1 cellular context compared by ENCODE assay signal in the genomic region with DNA sequence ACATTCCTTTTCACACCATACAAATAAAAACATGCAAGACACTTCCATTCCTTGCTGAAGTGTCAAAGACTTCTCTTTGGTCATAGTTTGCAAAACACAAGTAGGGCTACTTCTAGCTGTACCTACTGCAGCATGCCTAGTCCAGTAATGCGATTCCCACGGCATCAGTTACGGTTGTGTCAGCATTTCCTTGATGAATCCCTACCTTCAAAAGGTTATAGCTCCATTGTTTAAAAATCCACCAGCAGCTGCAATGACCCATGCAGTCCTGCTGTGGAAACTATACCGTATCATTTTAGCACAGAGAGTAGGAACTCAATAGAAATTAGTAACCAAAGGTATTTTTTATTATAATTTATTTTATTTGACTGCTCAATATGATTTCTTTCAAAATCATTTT.
TF ChIP-seq lines count a peak whose summit lies in the region.

No MANE protein-coding gene starts in this region.

TF ChIP-seq in WTC11, 78 proteins besides CTCF, POLR2A, EP300 and RAD21 (continued from another document):
- TF ChIP-seq, protein P1, sequence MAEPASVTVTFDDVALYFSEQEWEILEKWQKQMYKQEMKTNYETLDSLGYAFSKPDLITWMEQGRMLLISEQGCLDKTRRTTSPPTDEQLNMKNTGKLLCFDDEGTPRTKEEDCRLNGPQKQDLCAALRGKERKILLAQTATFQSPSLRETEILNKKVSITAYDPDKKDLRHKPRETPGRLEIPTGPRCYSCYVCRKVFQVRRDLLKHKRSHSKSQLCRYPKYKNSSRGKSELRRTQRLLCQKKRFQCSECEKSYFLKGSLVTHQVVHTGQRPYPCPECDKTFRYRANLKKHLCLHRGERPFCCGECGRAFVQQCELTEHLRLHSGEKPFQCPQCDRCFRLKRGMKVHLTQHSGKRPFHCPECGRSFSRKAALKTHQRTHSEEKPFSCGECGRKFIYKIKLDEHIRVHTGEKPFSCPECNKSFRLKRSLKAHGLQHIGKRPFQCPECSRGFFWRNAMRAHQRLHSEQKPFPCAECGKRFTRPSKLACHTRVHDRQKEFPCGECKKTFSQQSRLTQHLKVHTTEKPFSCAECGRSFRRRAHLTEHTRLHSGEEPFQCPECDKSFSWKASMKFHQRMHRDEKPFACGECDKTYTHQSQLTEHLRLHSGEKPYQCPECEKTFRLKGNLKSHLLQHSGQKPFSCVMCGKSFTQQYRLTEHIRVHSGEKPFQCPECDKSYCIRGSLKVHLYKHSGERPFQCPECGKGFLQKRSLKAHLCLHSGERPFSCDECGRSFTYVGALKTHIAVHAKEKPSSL (CRISPR knock-in tag; conservative IDR thresholded peaks at IDR 0.05): no peak
- TF ChIP-seq RORB (CRISPR knock-in tag; IDR thresholded peaks at IDR 0.05): no peak
- TF ChIP-seq CREM (CRISPR knock-in tag; IDR thresholded peaks at IDR 0.05): no peak
- TF ChIP-seq, protein P2, sequence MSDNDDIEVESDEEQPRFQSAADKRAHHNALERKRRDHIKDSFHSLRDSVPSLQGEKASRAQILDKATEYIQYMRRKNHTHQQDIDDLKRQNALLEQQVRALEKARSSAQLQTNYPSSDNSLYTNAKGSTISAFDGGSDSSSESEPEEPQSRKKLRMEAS (CRISPR knock-in tag; IDR thresholded peaks at IDR 0.05): no peak
TF ChIP-seq in WTC11: peak in this region for 0.
